Comparison of ENCODE assay signal across 13 cellular contexts in the genomic region with DNA sequence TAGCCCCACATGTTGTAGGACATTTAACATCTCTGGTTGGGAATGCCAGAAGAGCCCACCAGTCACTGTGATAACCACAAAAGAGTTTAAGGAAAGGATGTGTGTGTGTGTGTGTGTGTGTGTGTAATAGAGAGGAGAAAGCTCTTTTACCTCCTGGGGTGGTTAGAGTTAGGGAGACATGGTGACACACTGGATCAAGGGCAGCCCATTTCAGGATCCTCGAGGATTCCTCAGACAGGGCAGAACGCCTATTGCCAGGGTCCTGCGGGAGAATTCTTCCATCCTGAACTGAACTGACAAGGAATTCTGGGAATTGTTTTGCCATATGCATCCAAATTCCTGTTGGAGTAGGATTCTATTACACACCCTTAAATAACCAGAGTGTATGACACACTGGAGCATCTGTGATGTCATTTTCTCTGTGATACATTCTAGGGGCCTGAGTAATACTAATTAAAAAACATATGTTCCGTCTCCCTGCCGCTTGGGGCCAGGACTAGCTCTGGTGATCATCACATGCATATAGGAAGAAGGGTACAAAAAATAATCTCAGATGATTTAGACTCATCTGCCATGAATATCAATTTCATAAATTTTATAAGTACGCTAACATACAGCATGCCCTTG.
A peak's percentile ranks its signal among the peaks of the same experiment; 100 is the strongest.
DNase-seq lines count a peak whose midpoint lies in the region; ATAC-seq, FAIRE-seq and TF ChIP-seq lines count a peak whose summit lies in the region.
"Had no signal": no experiment of that assay in that cellular context is flagged by ENCODE, and none has a peak within 500 bp of the region (broad histone marks: within the 10 kb centered on the region; RNA-seq: fewer than 3 reads in every experiment).

No MANE protein-coding gene starts in this region.

- H3K4me1 ChIP-seq in SJSA1 (replicated peaks) (peaks cover 83% of the 10 kb centered on the region), right lobe of liver (peaks cover 0 to 8% (median 0%) of the 10 kb centered on the region in 4 donors)

- no peak for ATAC-seq in right lobe of liver
- ATAC-seq in GM18858 (IDR thresholded peaks at IDR 0.05; ENCODE audit: unreplicated experiment) = no peak

- peak; percentile 86 for FAIRE-seq in H54 (lab: Jason Lieb, UNC)

- TF ChIP-seq CTCF in fibroblast of pulmonary artery (IDR thresholded peaks at IDR 0.05; ENCODE audit: low read length, missing control alignments) (no peak), lower leg skin (IDR thresholded peaks at IDR 0.05) (no peak), right lobe of liver (IDR thresholded peaks at IDR 0.05) (no peak)

- H3K9me3 ChIP-seq in SJSA1 (replicated peaks) = no peaks in the 10 kb centered on the region
- H3K9me3 ChIP-seq in right lobe of liver = no peaks in the 10 kb centered on the region
- H3K9me3 ChIP-seq: stomach had no signal

- H3K36me3 ChIP-seq in SJSA1 (no peaks in the 10 kb centered on the region), right lobe of liver (no peaks in the 10 kb centered on the region)
- H3K36me3 ChIP-seq: stomach had no signal

- intact Hi-C loops in lower leg skin (cut with DNase I; ENCODE audit: low total_unique reads) = no loop called here
- intact Hi-C loops in right lobe of liver (cut with DNase I) = no loop called here

- peak; percentile 12 for DNase-seq in H54 (ENCODE audit: insufficient read length, low spot score)
- DNase-seq in SJSA1 (ENCODE audit: low read depth in 1 of 2, low spot score in 2 of 2) = peak; percentile 65 to 87
- DNase-seq in fibroblast of pulmonary artery (ENCODE audit: low read depth) = peak; percentile 85
- DNase-seq in stromal cell of bone marrow (ENCODE audit: low read depth) = peak; percentile 54
- DNase-seq in NCI-H774 (lab: John Stamatoyannopoulos, UW) = no peak
- no peak for DNase-seq in lower leg skin (ENCODE audit: low spot score in 2 of 2)
- no peak for DNase-seq in right lobe of liver
- DNase-seq: amygdala, NCI-H2107, nucleus accumbens, PC-9, stomach had no signal

- TF ChIP-seq POLR2A in H54 (IDR thresholded peaks at IDR 0.05; ENCODE audit: low read depth, low read length) (no peak), lower leg skin (IDR thresholded peaks at IDR 0.05) (no peak), right lobe of liver (IDR thresholded peaks at IDR 0.05) (no peak)

- H3K27ac ChIP-seq in SJSA1 = peak overlapping the region; percentile 83
- no peak overlapping the region for H3K27ac ChIP-seq in right lobe of liver
- H3K27ac ChIP-seq: PC-9, stomach had no signal

- 79 to 81% methylated on average over 6 of the region's 6 CpGs for WGBS in lower leg skin, 2 donors
- 84% methylated on average over 5 of the region's 6 CpGs for WGBS in right lobe of liver (ENCODE audit: insufficient coverage, low coverage, low lambda C conversion rate, missing lambda C conversion rate)

- H3K27me3 ChIP-seq in SJSA1 (replicated peaks) = no peaks in the 10 kb centered on the region
- no peaks in the 10 kb centered on the region for H3K27me3 ChIP-seq in right lobe of liver
- H3K27me3 ChIP-seq: stomach had no signal

- H3K4me3 ChIP-seq in SJSA1 = no peak overlapping the region
- no peak overlapping the region for H3K4me3 ChIP-seq in fibroblast of pulmonary artery (replicated peaks; ENCODE audit: low read depth, low read length)
- H3K4me3 ChIP-seq in lower leg skin (ENCODE audit: low read depth, poor library complexity, severe bottlenecking) = no peak overlapping the region
- H3K4me3 ChIP-seq in right lobe of liver = no peak overlapping the region
- H3K4me3 ChIP-seq: PC-9, stomach had no signal

Comparison
In these comparisons a context has a peak if more than half of its experiments do, and no peak if none do; other contexts are left out.
1. DNase-seq: peak in H54 (single experiment), SJSA1 (2 of 2), fibroblast of pulmonary artery (single experiment) and stromal cell of bone marrow (single experiment); none in NCI-H774 (single experiment), lower leg skin (0 of 2) and right lobe of liver (0 of 3).